Comparison of ENCODE assay signal across 17 cellular contexts in the genomic region with DNA sequence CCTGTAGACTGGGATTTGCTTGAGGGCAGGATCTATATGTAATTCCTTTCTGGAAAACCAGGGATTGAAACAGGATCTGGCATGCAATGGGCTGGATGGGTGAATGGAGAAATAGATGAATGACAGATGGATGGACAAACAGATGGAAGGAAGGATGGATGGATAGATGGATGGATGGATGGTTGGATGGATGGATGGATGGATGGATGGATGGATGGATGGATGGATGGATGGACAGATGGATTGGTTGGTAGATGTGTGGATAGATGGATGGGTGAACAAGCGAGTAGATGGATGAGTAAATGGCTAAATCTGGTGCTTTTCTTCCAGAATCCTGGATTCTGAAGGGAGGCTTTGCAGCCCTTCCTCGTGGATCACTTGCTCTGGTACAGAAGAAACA.
"Had no signal": no experiment of that assay in that cellular context is flagged by ENCODE, and none has a peak within 500 bp of the region (broad histone marks: within the 10 kb centered on the region; RNA-seq: fewer than 3 reads in every experiment).

No MANE protein-coding gene starts in this region.

- DNase-seq: cerebellar nuclear complex; effector memory CD8-positive, alpha-beta T cell; gastrocnemius medialis; naive thymus-derived CD4-positive, alpha-beta T cell; spleen; stimulated activated CD4-positive, alpha-beta T cell treated with anti-CD3 and anti-CD28 coated beads, Interleukin-15, amount 100 ng/mL, for 24 hours; stimulated activated CD4-positive, alpha-beta T cell treated with anti-CD3 and anti-CD28 coated beads, Interleukin-1b, Interleukin-23, amount 100 ng/mL, for 48 hours; stimulated activated CD4-positive, alpha-beta T cell treated with anti-CD3 and anti-CD28 coated beads, Interleukin-4, amount 100 ng/mL, for 24 hours; stomach; substantia nigra; transverse colon had no signal

- H3K36me3 ChIP-seq: gastrocnemius medialis, spleen, stomach, thoracic aorta, transverse colon had no signal

- ATAC-seq: effector memory CD8-positive, alpha-beta T cell; gastrocnemius medialis; naive thymus-derived CD4-positive, alpha-beta T cell; sciatic nerve; stimulated activated memory B cell treated with anti-CD40 and anti-IgM and Interleukin-4, amounts not matched to agents 10 μg/mL and 1 μg/mL and 100 μg/mL, for 72 hours had no signal

- H3K4me3 ChIP-seq: gastrocnemius medialis, spleen, stomach, thoracic aorta, transverse colon had no signal

- H3K9me3 ChIP-seq: gastrocnemius medialis, spleen, stomach, thoracic aorta, transverse colon had no signal

- H3K27me3 ChIP-seq: gastrocnemius medialis, transverse colon had no signal

- H3K36me3 Mint-ChIP-seq: naive thymus-derived CD4-positive, alpha-beta T cell; stimulated activated memory B cell treated with anti-CD40 and anti-IgM and Interleukin-4, amounts not matched to agents 10 μg/mL and 1 μg/mL and 100 μg/mL, for 72 hours had no signal

- H3K4me3 Mint-ChIP-seq: dendritic cell treated with granulocyte-macrophage colony-stimulating factor and Interleukin-4, amounts not matched to agents 40 ng/mL and 50 ng/mL, for 4 days; effector memory CD8-positive, alpha-beta T cell; naive thymus-derived CD4-positive, alpha-beta T cell; neural crest cell; stimulated activated memory B cell treated with anti-CD40 and anti-IgM and Interleukin-4, amounts not matched to agents 10 μg/mL and 1 μg/mL and 100 μg/mL, for 72 hours had no signal

- H3K27ac ChIP-seq: gastrocnemius medialis, parathyroid adenoma, spleen, stomach, thoracic aorta, transverse colon had no signal

- H3K9ac ChIP-seq: parathyroid adenoma had no signal

- H3K9me3 Mint-ChIP-seq: dendritic cell treated with granulocyte-macrophage colony-stimulating factor and Interleukin-4, amounts not matched to agents 40 ng/mL and 50 ng/mL, for 4 days; effector memory CD8-positive, alpha-beta T cell had no signal

- H3K27ac Mint-ChIP-seq: dendritic cell treated with granulocyte-macrophage colony-stimulating factor and Interleukin-4, amounts not matched to agents 40 ng/mL and 50 ng/mL, for 4 days; effector memory CD8-positive, alpha-beta T cell; naive thymus-derived CD4-positive, alpha-beta T cell; stimulated activated memory B cell treated with anti-CD40 and anti-IgM and Interleukin-4, amounts not matched to agents 10 μg/mL and 1 μg/mL and 100 μg/mL, for 72 hours had no signal

- H3K4me1 ChIP-seq: gastrocnemius medialis, parathyroid adenoma, spleen, stomach, transverse colon had no signal

- H3K4me1 Mint-ChIP-seq: stimulated activated memory B cell treated with anti-CD40 and anti-IgM and Interleukin-4, amounts not matched to agents 10 μg/mL and 1 μg/mL and 100 μg/mL, for 72 hours had no signal
